ENCODE assay signal across 1 cellular context in genomic region chr14:51989293-51990234, GRCh38.
TF ChIP-seq lines count a peak whose summit lies in the region.

Gene RTRAF, plus strand, starts transcription at chr14:51989546. Its CDS starts 94 bp downstream, at chr14:51989640.

TF ChIP-seq in HepG2, 621 proteins besides CTCF, POLR2A, EP300 and RAD21 (continued from another document and continues in another):
- TF ChIP-seq, protein P1, sequence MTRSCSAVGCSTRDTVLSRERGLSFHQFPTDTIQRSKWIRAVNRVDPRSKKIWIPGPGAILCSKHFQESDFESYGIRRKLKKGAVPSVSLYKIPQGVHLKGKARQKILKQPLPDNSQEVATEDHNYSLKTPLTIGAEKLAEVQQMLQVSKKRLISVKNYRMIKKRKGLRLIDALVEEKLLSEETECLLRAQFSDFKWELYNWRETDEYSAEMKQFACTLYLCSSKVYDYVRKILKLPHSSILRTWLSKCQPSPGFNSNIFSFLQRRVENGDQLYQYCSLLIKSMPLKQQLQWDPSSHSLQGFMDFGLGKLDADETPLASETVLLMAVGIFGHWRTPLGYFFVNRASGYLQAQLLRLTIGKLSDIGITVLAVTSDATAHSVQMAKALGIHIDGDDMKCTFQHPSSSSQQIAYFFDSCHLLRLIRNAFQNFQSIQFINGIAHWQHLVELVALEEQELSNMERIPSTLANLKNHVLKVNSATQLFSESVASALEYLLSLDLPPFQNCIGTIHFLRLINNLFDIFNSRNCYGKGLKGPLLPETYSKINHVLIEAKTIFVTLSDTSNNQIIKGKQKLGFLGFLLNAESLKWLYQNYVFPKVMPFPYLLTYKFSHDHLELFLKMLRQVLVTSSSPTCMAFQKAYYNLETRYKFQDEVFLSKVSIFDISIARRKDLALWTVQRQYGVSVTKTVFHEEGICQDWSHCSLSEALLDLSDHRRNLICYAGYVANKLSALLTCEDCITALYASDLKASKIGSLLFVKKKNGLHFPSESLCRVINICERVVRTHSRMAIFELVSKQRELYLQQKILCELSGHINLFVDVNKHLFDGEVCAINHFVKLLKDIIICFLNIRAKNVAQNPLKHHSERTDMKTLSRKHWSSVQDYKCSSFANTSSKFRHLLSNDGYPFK (CRISPR knock-in tag; IDR thresholded peaks at IDR 0.05; ENCODE audit: borderline replicate concordance) = peak; percentile 78; the same call in 1 of the 2 replicates
- TF ChIP-seq ZSCAN31 (CRISPR knock-in tag; IDR thresholded peaks at IDR 0.05; ENCODE audit: low read depth) = 0 out of 2 replicates have a peak, but pooled peaks have one; percentile 32
- 0 out of 2 replicates have a peak, but pooled peaks have one; percentile 33 for TF ChIP-seq GTF2F1 (IDR thresholded peaks at IDR 0.05; ENCODE audit: low read length)
- TF ChIP-seq RAD51 (IDR thresholded peaks at IDR 0.05; ENCODE audit: borderline replicate concordance) = no peak
- TF ChIP-seq JDP2 (CRISPR knock-in tag; IDR thresholded peaks at IDR 0.05; ENCODE audit: borderline replicate concordance) = no peak
- peak; percentile 46; the same call in 1 of the 2 replicates for TF ChIP-seq NRL (CRISPR knock-in tag; IDR thresholded peaks at IDR 0.05; ENCODE audit: borderline replicate concordance)
- TF ChIP-seq ZNF740 (CRISPR knock-in tag; IDR thresholded peaks at IDR 0.05) = no peak; the same call in 1 of the 2 replicates
- TF ChIP-seq SAFB2 (CRISPR knock-in tag; IDR thresholded peaks at IDR 0.05; ENCODE audit: borderline replicate concordance, low read depth) = 0 out of 2 replicates have a peak, but pooled peaks have one; percentile 37
- TF ChIP-seq ZNF619 (CRISPR knock-in tag; IDR thresholded peaks at IDR 0.05) = no peak
- TF ChIP-seq SNAI1 (CRISPR knock-in tag; IDR thresholded peaks at IDR 0.05; ENCODE audit: borderline replicate concordance) = peak; percentile 45; the same call in 1 of the 2 replicates
- peak; percentile 80; the same call in 1 of the 2 replicates for TF ChIP-seq DMAP1 (CRISPR knock-in tag; IDR thresholded peaks at IDR 0.05)
- TF ChIP-seq BRD4 (CRISPR knock-in tag; IDR thresholded peaks at IDR 0.05) = no peak
- TF ChIP-seq ZNF672 (CRISPR knock-in tag; IDR thresholded peaks at IDR 0.05) = no peak
- no peak for TF ChIP-seq ZFP1 (CRISPR knock-in tag; IDR thresholded peaks at IDR 0.05)
- peak; percentile 78 for TF ChIP-seq RBM39 (IDR thresholded peaks at IDR 0.05; ENCODE audit: low read depth, low read length, poor library complexity, severe bottlenecking)
- TF ChIP-seq, protein P2, sequence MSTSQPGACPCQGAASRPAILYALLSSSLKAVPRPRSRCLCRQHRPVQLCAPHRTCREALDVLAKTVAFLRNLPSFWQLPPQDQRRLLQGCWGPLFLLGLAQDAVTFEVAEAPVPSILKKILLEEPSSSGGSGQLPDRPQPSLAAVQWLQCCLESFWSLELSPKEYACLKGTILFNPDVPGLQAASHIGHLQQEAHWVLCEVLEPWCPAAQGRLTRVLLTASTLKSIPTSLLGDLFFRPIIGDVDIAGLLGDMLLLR (CRISPR knock-in tag; IDR thresholded peaks at IDR 0.05) = no peak
- no peak for TF ChIP-seq HNRNPH1 (optimal IDR thresholded peaks at IDR 0.05; ENCODE audit: low read depth, low read length)
- peak; percentile 88 for TF ChIP-seq POGZ (CRISPR knock-in tag; IDR thresholded peaks at IDR 0.05)
- no peak for TF ChIP-seq ZNF570 (CRISPR knock-in tag; IDR thresholded peaks at IDR 0.05; ENCODE audit: borderline replicate concordance)
- no peak; the same call in 1 of the 2 replicates for TF ChIP-seq MEIS2 (CRISPR knock-in tag; IDR thresholded peaks at IDR 0.05)
- peak; percentile 38; the same call in 1 of the 2 replicates for TF ChIP-seq FOXK1 (CRISPR knock-in tag; IDR thresholded peaks at IDR 0.05; ENCODE audit: borderline replicate concordance, low read depth)
- TF ChIP-seq ZNF350 (CRISPR knock-in tag; IDR thresholded peaks at IDR 0.05; ENCODE audit: borderline replicate concordance, low read depth) = peak; percentile 38; the same call in 1 of the 2 replicates
- peak; percentile 85; the same call in 1 of the 2 replicates for TF ChIP-seq KDM2A (CRISPR knock-in tag; IDR thresholded peaks at IDR 0.05; ENCODE audit: borderline replicate concordance, low read depth)
- TF ChIP-seq TRAFD1 (CRISPR knock-in tag; IDR thresholded peaks at IDR 0.05; ENCODE audit: borderline replicate concordance) = no peak
- TF ChIP-seq, protein P3, sequence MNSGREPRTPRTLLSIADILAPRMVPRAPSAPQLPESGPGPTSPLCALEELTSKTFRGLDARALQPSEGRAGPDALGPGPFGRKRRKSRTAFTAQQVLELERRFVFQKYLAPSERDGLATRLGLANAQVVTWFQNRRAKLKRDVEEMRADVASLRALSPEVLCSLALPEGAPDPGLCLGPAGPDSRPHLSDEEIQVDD (CRISPR knock-in tag; IDR thresholded peaks at IDR 0.05; ENCODE audit: borderline replicate concordance) = no peak
- no peak for TF ChIP-seq TAF15 (IDR thresholded peaks at IDR 0.05; ENCODE audit: low read depth, low read length, poor library complexity, severe bottlenecking)
- 0 out of 2 replicates have a peak, but pooled peaks have one; percentile 22 for TF ChIP-seq BCL6 (CRISPR knock-in tag; IDR thresholded peaks at IDR 0.05)
- TF ChIP-seq HNF4G (IDR thresholded peaks at IDR 0.05; ENCODE audit: borderline replicate concordance, low read depth, low read length) = no peak
- TF ChIP-seq HNF4G (CRISPR knock-in tag; IDR thresholded peaks at IDR 0.05; ENCODE audit: borderline replicate concordance, low read depth) = no peak
- TF ChIP-seq ZNF558 (CRISPR knock-in tag; IDR thresholded peaks at IDR 0.05; ENCODE audit: borderline replicate concordance) = no peak; the same call in 1 of the 2 replicates
- TF ChIP-seq ATRX (CRISPR knock-in tag; IDR thresholded peaks at IDR 0.05; ENCODE audit: borderline replicate concordance) = no peak
- TF ChIP-seq IRF1 (CRISPR knock-in tag; IDR thresholded peaks at IDR 0.05; ENCODE audit: low read depth) = no peak
- TF ChIP-seq, protein P4, sequence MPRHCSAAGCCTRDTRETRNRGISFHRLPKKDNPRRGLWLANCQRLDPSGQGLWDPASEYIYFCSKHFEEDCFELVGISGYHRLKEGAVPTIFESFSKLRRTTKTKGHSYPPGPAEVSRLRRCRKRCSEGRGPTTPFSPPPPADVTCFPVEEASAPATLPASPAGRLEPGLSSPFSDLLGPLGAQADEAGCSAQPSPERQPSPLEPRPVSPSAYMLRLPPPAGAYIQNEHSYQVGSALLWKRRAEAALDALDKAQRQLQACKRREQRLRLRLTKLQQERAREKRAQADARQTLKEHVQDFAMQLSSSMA (CRISPR knock-in tag; IDR thresholded peaks at IDR 0.05) = no peak
- no peak for TF ChIP-seq NCOA2 (CRISPR knock-in tag; IDR thresholded peaks at IDR 0.05)
- TF ChIP-seq, protein P5, sequence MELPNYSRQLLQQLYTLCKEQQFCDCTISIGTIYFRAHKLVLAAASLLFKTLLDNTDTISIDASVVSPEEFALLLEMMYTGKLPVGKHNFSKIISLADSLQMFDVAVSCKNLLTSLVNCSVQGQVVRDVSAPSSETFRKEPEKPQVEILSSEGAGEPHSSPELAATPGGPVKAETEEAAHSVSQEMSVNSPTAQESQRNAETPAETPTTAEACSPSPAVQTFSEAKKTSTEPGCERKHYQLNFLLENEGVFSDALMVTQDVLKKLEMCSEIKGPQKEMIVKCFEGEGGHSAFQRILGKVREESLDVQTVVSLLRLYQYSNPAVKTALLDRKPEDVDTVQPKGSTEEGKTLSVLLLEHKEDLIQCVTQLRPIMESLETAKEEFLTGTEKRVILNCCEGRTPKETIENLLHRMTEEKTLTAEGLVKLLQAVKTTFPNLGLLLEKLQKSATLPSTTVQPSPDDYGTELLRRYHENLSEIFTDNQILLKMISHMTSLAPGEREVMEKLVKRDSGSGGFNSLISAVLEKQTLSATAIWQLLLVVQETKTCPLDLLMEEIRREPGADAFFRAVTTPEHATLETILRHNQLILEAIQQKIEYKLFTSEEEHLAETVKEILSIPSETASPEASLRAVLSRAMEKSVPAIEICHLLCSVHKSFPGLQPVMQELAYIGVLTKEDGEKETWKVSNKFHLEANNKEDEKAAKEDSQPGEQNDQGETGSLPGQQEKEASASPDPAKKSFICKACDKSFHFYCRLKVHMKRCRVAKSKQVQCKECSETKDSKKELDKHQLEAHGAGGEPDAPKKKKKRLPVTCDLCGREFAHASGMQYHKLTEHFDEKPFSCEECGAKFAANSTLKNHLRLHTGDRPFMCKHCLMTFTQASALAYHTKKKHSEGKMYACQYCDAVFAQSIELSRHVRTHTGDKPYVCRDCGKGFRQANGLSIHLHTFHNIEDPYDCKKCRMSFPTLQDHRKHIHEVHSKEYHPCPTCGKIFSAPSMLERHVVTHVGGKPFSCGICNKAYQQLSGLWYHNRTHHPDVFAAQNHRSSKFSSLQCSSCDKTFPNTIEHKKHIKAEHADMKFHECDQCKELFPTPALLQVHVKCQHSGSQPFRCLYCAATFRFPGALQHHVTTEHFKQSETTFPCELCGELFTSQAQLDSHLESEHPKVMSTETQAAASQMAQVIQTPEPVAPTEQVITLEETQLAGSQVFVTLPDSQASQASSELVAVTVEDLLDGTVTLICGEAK (IDR thresholded peaks at IDR 0.05) = peak; percentile 99
- TF ChIP-seq, protein P5 (CRISPR knock-in tag; IDR thresholded peaks at IDR 0.05) = peak; percentile 100
- TF ChIP-seq ZNF768 (CRISPR knock-in tag; IDR thresholded peaks at IDR 0.05) = peak; percentile 70; the same call in 1 of the 2 replicates
- TF ChIP-seq, protein P6, sequence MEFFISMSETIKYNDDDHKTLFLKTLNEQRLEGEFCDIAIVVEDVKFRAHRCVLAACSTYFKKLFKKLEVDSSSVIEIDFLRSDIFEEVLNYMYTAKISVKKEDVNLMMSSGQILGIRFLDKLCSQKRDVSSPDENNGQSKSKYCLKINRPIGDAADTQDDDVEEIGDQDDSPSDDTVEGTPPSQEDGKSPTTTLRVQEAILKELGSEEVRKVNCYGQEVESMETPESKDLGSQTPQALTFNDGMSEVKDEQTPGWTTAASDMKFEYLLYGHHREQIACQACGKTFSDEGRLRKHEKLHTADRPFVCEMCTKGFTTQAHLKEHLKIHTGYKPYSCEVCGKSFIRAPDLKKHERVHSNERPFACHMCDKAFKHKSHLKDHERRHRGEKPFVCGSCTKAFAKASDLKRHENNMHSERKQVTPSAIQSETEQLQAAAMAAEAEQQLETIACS (CRISPR knock-in tag; IDR thresholded peaks at IDR 0.05) = no peak
- TF ChIP-seq, protein P7, sequence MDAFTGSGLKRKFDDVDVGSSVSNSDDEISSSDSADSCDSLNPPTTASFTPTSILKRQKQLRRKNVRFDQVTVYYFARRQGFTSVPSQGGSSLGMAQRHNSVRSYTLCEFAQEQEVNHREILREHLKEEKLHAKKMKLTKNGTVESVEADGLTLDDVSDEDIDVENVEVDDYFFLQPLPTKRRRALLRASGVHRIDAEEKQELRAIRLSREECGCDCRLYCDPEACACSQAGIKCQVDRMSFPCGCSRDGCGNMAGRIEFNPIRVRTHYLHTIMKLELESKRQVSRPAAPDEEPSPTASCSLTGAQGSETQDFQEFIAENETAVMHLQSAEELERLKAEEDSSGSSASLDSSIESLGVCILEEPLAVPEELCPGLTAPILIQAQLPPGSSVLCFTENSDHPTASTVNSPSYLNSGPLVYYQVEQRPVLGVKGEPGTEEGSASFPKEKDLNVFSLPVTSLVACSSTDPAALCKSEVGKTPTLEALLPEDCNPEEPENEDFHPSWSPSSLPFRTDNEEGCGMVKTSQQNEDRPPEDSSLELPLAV (CRISPR knock-in tag; conservative IDR thresholded peaks at IDR 0.05; ENCODE audit: low read depth) = no peak
- no peak for TF ChIP-seq ZMYM3 (CRISPR knock-in tag; IDR thresholded peaks at IDR 0.05)
